ENCODE assay signal across 8 cellular contexts in genomic region chr1:120942223-120942944, GRCh38. TPM values are rescaled to one million over a fixed set of nuclear protein-coding genes. Genes with fewer than 3 reads are reported as not detected.
DNase-seq lines count a peak whose midpoint lies in the region; ATAC-seq and TF ChIP-seq lines count a peak whose summit lies in the region.
"Not testable (repeated sequence)": the region's sequence is repeated elsewhere in the genome, so short reads cannot be mapped to it uniquely, and the experiment has no call there.

No MANE protein-coding gene starts in this region.

- TF ChIP-seq CTCF in Calu3 (IDR thresholded peaks at IDR 0.05; ENCODE audit: unreplicated experiment); Panc1 (IDR thresholded peaks at IDR 0.05); esophagus squamous epithelium (IDR thresholded peaks at IDR 0.05): not testable (repeated sequence)

- not testable (repeated sequence) for H3K9me3 ChIP-seq in Panc1 (ENCODE audit: control insufficient read depth, insufficient read depth, low read depth, low read length); esophagus squamous epithelium; muscle layer of duodenum (ENCODE audit: control insufficient read depth in 1 of 2, low read length in 2 of 2)

- peaks cover 26% of the 10 kb centered on the region for H3K4me1 Mint-ChIP-seq in Calu3 (ENCODE audit: low read depth, unreplicated experiment)

- not testable (repeated sequence) for H3K36me3 ChIP-seq in Panc1 (ENCODE audit: control insufficient read depth, insufficient read depth, low read length); esophagus squamous epithelium; muscle layer of duodenum (ENCODE audit: control insufficient read depth in 1 of 2, insufficient read depth in 2 of 2, low read length in 2 of 2)

- H3K9me3 Mint-ChIP-seq in Calu3 (ENCODE audit: low read depth, unreplicated experiment), result not testable (repeated sequence)

- peak overlapping the region; percentile 79; the same call in 1 of the 2 replicates for H3K27ac ChIP-seq in Panc1 (ENCODE audit: low read length)
- H3K27ac ChIP-seq in esophagus squamous epithelium, result peak overlapping the region; percentile 39 to 79 (median 76)
- H3K27ac ChIP-seq in muscle layer of duodenum (ENCODE audit: low read length), result not testable (repeated sequence)

- not testable (repeated sequence) for H3K27me3 ChIP-seq in Panc1 (ENCODE audit: control insufficient read depth, insufficient read depth, low read length); esophagus squamous epithelium; muscle layer of duodenum (ENCODE audit: low read depth, low read length)

- peak in 1 of 4 donors; percentile 14 for TF ChIP-seq POLR2A in esophagus squamous epithelium (IDR thresholded peaks at IDR 0.05)

- CTCF ChIA-PET in Calu3 (lab: Charles Lee); Panc1 (lab: Charles Lee): not testable (repeated sequence)

- DNase-seq in Calu3 (peak; percentile 60), HT-29 (ENCODE audit: low spot score) (peak; percentile 85), Panc1 (ENCODE audit: low read depth, low spot score) (peak; percentile 67), activated T-helper 1 cell treated with Interleukin-2 at 50 U/mL for 16 hours (ENCODE audit: low read depth) (peak; percentile 75)
- not testable (repeated sequence) for DNase-seq in esophagus squamous epithelium (lab: John Stamatoyannopoulos, UW)
- DNase-seq in stimulated activated CD8-positive, alpha-beta memory T cell treated with anti-CD3 and anti-CD28 coated beads, Interleukin-15, amount 100 ng/mL, for 48 hours (ENCODE audit: low read depth in 2 of 2), result peak; percentile 66 to 70

- WGBS in esophagus squamous epithelium, 2 donors, result 0 to 2% methylated on average over 21 to 24 of the region's 33 CpGs

- H3K4me1 ChIP-seq in Panc1 (ENCODE audit: control insufficient read depth, insufficient read depth, low read length); esophagus squamous epithelium; muscle layer of duodenum (ENCODE audit: control insufficient read depth in 1 of 2, insufficient read depth in 2 of 2, low read length in 2 of 2): not testable (repeated sequence)

- POLR2A ChIA-PET in Panc1 (lab: Charles Lee), result not testable (repeated sequence)

- intact Hi-C loops in Calu3 (cut with micrococcal nuclease; ENCODE audit: unreplicated experiment); Panc1 (cut with micrococcal nuclease; ENCODE audit: unreplicated experiment); esophagus squamous epithelium (cut with DNase I): not testable (repeated sequence)

- H3K4me3 ChIP-seq in Panc1 (ENCODE audit: low read depth in 2 of 2, low read length in 2 of 2) (peak overlapping the region; percentile 43 to 63), esophagus squamous epithelium (peak overlapping the region; percentile 19 to 63 (median 48)), muscle layer of duodenum (ENCODE audit: low read depth in 1 of 2, low read length in 2 of 2) (peak overlapping the region; percentile 44 to 54)

- H3K36me3 Mint-ChIP-seq in Calu3 (ENCODE audit: insufficient read depth, unreplicated experiment), result peaks cover 10% of the 10 kb centered on the region

- peak overlapping the region; percentile 96 for H3K27ac Mint-ChIP-seq in Calu3 (ENCODE audit: unreplicated experiment)

- not testable (repeated sequence) for H3K27me3 Mint-ChIP-seq in Calu3 (ENCODE audit: unreplicated experiment)

- ATAC-seq in GM21447 (IDR thresholded peaks at IDR 0.05; ENCODE audit: unreplicated experiment) (peak; percentile 80), Panc1 (peak; percentile 93)

- in situ Hi-C loops in Panc1 (cut with HindIII; ENCODE audit: low pct_unique_long_range_greater_than_20kb, low sequenced_read_pairs), result not testable (repeated sequence)

- peak overlapping the region; percentile 85 for H3K4me3 Mint-ChIP-seq in Calu3 (ENCODE audit: low read depth, unreplicated experiment)

- BruUV-seq in Calu3 (replicated peaks; lab: Mats Ljungman, UMichigan) (TSS peak; percentile 98), Panc1 (replicated peaks; lab: Mats Ljungman, UMichigan) (TSS peak; percentile 99)

RNA-seq across cellular contexts. Expression of gene PPIAL4A, which starts 52.8 kb away (rescaled TPM):
- total RNA-seq in Calu3 (2022) (not detected in 2 replicates), Panc1 (2021; ENCODE audit: unreplicated experiment) (not detected), esophagus squamous epithelium (not detected)
- total RNA-seq in HT-29 (2014; rRNA removed; shearing (Covaris generic)), result not detected in 2 replicates
- polyA plus RNA-seq in Panc1 (2012; ENCODE audit: insufficient read length), result 0.56 TPM
